In genomic region chr11:128725630-128726461, GRCh38 we compare ENCODE assay signal across 8 cellular contexts. TPM values are rescaled to one million over a fixed set of nuclear protein-coding genes. Genes with fewer than 3 reads are reported as not detected.
DNase-seq lines count a peak whose midpoint lies in the region; ATAC-seq and TF ChIP-seq lines count a peak whose summit lies in the region.

No MANE protein-coding gene starts in this region.

- 65% methylated on average over 11 of the region's 11 CpGs for WGBS in smooth muscle cell (ENCODE audit: low lambda C conversion rate)

- no peaks in the 10 kb centered on the region for H3K9me3 ChIP-seq in osteoblast (ENCODE audit: low read depth, low read length)
- no peaks in the 10 kb centered on the region for H3K9me3 ChIP-seq in smooth muscle cell (replicated peaks; ENCODE audit: low read depth)

- peak; percentile 88 for DNase-seq in RPMI8226
- no peak for DNase-seq in chondrocyte (ENCODE audit: low spot score)
- DNase-seq in osteoblast (ENCODE audit: insufficient read length, low spot score, missing footprints) = no peak
- DNase-seq in erythroblast (lab: John Stamatoyannopoulos, UW) = no peak
- no peak for DNase-seq in kidney tubule cell (ENCODE audit: low spot score)
- no peak for DNase-seq in smooth muscle cell (lab: John Stamatoyannopoulos, UW; ENCODE audit: unreplicated experiment)

- no peaks in the 10 kb centered on the region for H3K9me3 Mint-ChIP-seq in chondrocyte (ENCODE audit: low read depth)

- no peaks in the 10 kb centered on the region for H3K27me3 Mint-ChIP-seq in chondrocyte (ENCODE audit: low read depth)

- H3K4me3 Mint-ChIP-seq in chondrocyte (ENCODE audit: unreplicated experiment) = no peak overlapping the region

- H3K9ac ChIP-seq in smooth muscle cell (ENCODE audit: low read depth) = no peak overlapping the region

- no peaks in the 10 kb centered on the region for H3K36me3 Mint-ChIP-seq in chondrocyte (ENCODE audit: low read depth)

- peaks cover 35% of the 10 kb centered on the region for H3K4me1 Mint-ChIP-seq in chondrocyte (ENCODE audit: low read depth)

- peaks cover 3% of the 10 kb centered on the region for H3K36me3 ChIP-seq in osteoblast (ENCODE audit: insufficient read depth, low read length)
- no peaks in the 10 kb centered on the region for H3K36me3 ChIP-seq in smooth muscle cell (ENCODE audit: low read depth)

- TF ChIP-seq POLR2A in erythroblast (IDR thresholded peaks at IDR 0.05; ENCODE audit: low read length) = no peak

- H2AFZ ChIP-seq in osteoblast (ENCODE audit: low read length) (peak overlapping the region; percentile 75), smooth muscle cell (ENCODE audit: low read depth) (no peak overlapping the region)

- H3K4me2 ChIP-seq in osteoblast (ENCODE audit: insufficient read depth, low read length) = peak overlapping the region; percentile 43
- H3K4me2 ChIP-seq in smooth muscle cell = no peak overlapping the region

- H3K79me2 ChIP-seq in osteoblast (ENCODE audit: insufficient read depth, low read length) (peaks cover 50% of the 10 kb centered on the region), smooth muscle cell (ENCODE audit: low read depth) (no peaks in the 10 kb centered on the region)

- H4K20me1 ChIP-seq in osteoblast (ENCODE audit: insufficient read depth, low read length) = peaks cover 16% of the 10 kb centered on the region
- no peaks in the 10 kb centered on the region for H4K20me1 ChIP-seq in smooth muscle cell (ENCODE audit: low read depth)

- H3K27ac ChIP-seq in osteoblast (ENCODE audit: low read depth, low read length) (peak overlapping the region; percentile 25), smooth muscle cell (ENCODE audit: low read depth) (no peak overlapping the region)

- peaks cover 11% of the 10 kb centered on the region for H3K4me1 ChIP-seq in osteoblast (ENCODE audit: insufficient read depth, low read length)
- peaks cover 5% of the 10 kb centered on the region for H3K4me1 ChIP-seq in smooth muscle cell (ENCODE audit: low read depth)

- ATAC-seq in GM18873 (IDR thresholded peaks at IDR 0.05; ENCODE audit: low FRiP score, unreplicated experiment) (peak; percentile 48), HG02970 (IDR thresholded peaks at IDR 0.05; ENCODE audit: low FRiP score, unreplicated experiment) (peak; percentile 42)

- peak overlapping the region; percentile 68 for H3K27ac Mint-ChIP-seq in chondrocyte (ENCODE audit: unreplicated experiment)

- H3K27me3 ChIP-seq in osteoblast (ENCODE audit: insufficient read depth, low read length) = no peaks in the 10 kb centered on the region
- H3K27me3 ChIP-seq in smooth muscle cell (ENCODE audit: low read depth) = no peaks in the 10 kb centered on the region

- no peak overlapping the region for H3K4me3 ChIP-seq in osteoblast (ENCODE audit: insufficient read depth, low read length)
- no peak overlapping the region for H3K4me3 ChIP-seq in smooth muscle cell

- H3F3A ChIP-seq in smooth muscle cell (ENCODE audit: low read depth) = no peaks in the 10 kb centered on the region

- TF ChIP-seq CTCF in chondrocyte (IDR thresholded peaks at IDR 0.05) = no peak
- no peak for TF ChIP-seq CTCF in osteoblast (IDR thresholded peaks at IDR 0.05; ENCODE audit: extremely low read depth, low read depth, low read length)
- TF ChIP-seq CTCF in smooth muscle cell (IDR thresholded peaks at IDR 0.05; ENCODE audit: borderline replicate concordance, insufficient read depth, poor library complexity, severe bottlenecking) = no peak

RNA-seq across cellular contexts. Expression of gene FLI1, which starts 32.0 kb away (rescaled TPM):
- 9.4 to 22.0 TPM (median 9.9 TPM) in 3 replicates for total RNA-seq in chondrocyte
- total RNA-seq in osteoblast = 23.5 and 23.9 TPM in 2 replicates
- 2.2 and 4.7 TPM in 2 replicates for total RNA-seq in smooth muscle cell
- 3.5 and 4.2 TPM in 2 replicates for polyA plus RNA-seq in smooth muscle cell
